Comparison of ENCODE assay signal across 1 cellular context in genomic region chr2:10775831-10776230, GRCh38.
A peak's percentile ranks its signal among the peaks of the same experiment; 100 is the strongest.
TF ChIP-seq lines count a peak whose summit lies in the region.

No MANE protein-coding gene starts in this region.

TF ChIP-seq in HepG2, 621 proteins besides CTCF, POLR2A, EP300 and RAD21:
- TF ChIP-seq ZNF263 (CRISPR knock-in tag; IDR thresholded peaks at IDR 0.05) = peak; percentile 97
- TF ChIP-seq CBX2 (IDR thresholded peaks at IDR 0.05; ENCODE audit: low read depth, low read length) = no peak
- TF ChIP-seq CBX2 (CRISPR knock-in tag; IDR thresholded peaks at IDR 0.05; ENCODE audit: low read depth) = no peak
- TF ChIP-seq RBM22 (optimal IDR thresholded peaks at IDR 0.05; ENCODE audit: low read length) = peak; percentile 62
- TF ChIP-seq ZBTB33 (CRISPR knock-in tag; IDR thresholded peaks at IDR 0.05) = peak; percentile 75; the same call in 1 of the 2 replicates
- TF ChIP-seq ZNF543 (CRISPR knock-in tag; IDR thresholded peaks at IDR 0.05) = no peak
- no peak for TF ChIP-seq GABPB1 (CRISPR knock-in tag; IDR thresholded peaks at IDR 0.05)
- no peak for TF ChIP-seq GTF2F1 (IDR thresholded peaks at IDR 0.05; ENCODE audit: low read length)
- no peak for TF ChIP-seq KDM4B (CRISPR knock-in tag; IDR thresholded peaks at IDR 0.05)
